30 cellular contexts compared by ENCODE assay signal in the genomic region with DNA sequence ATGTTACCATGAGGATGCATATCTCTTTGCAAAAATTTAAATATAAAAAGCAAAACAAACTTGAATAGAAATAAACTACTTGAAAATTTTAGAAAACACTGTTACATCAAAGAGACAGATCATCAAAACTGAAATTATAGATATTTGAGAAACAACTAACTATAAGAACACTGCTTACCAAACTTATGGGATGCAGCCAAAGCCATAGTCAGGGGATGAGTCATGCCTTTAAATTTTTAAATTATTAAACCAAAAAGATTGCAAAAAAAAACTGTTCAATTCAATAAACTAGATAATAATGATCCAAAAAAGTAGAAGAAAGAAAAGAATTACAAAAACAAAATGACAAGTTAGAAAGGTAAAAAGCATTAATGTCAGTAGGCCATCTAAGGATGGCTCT. TPM values are rescaled to one million over a fixed set of nuclear protein-coding genes. Genes with fewer than 3 reads are reported as not detected.
"Had no signal": no experiment of that assay in that cellular context is flagged by ENCODE, and none has a peak within 500 bp of the region (broad histone marks: within the 10 kb centered on the region; RNA-seq: fewer than 3 reads in every experiment).

No MANE protein-coding gene starts in this region.

- H3K4me3 Mint-ChIP-seq: mesothelial cell of epicardium; natural killer cell; nephron progenitor cell; neural progenitor cell; stimulated activated naive B cell treated with anti-CD40 and anti-IgM and Interleukin-4, amounts not matched to agents 10 μg/mL and 1 μg/mL and 100 μg/mL, for 72 hours had no signal

- FAIRE-seq: urothelium cell line had no signal

- H3K27me3 ChIP-seq: neural progenitor cell, ovary, right atrium auricular region, right lobe of liver, stomach, testis, thyroid gland, transverse colon, upper lobe of right lung had no signal

- H3K9ac ChIP-seq: neural progenitor cell had no signal

- DNase-seq: hippocampal formation; islet precursor cell; left ventricle myocardium inferior; mesendoderm; naive B cell; natural killer cell; nephron progenitor cell; occipital lobe; ovary; stimulated activated CD4-positive, alpha-beta T cell treated with anti-CD3 and anti-CD28 coated beads, Interleukin-15, amount 100 ng/mL, for 24 hours; stimulated activated CD4-positive, alpha-beta T cell treated with anti-CD3 and anti-CD28 coated beads, Interleukin-2, amount 100 ng/mL, for 24 hours; stimulated activated CD4-positive, alpha-beta T cell treated with anti-CD3 and anti-CD28 coated beads, Interleukin-4, amount 100 ng/mL, for 1 hour; stimulated activated naive B cell treated with anti-CD40 and anti-IgM and Interleukin-4, amounts not matched to agents 10 μg/mL and 1 μg/mL and 100 μg/mL, for 72 hours; stimulated activated naive CD8-positive, alpha-beta T cell treated with anti-CD3 and anti-CD28 coated beads, Interleukin-15, Interleukin-2, amounts not matched to agents 100 U/mL and 50 U/mL, for 24 hours; stomach; testis; thyroid gland; transverse colon; upper lobe of right lung had no signal

- ATAC-seq: natural killer cell; stimulated activated naive B cell treated with anti-CD40 and anti-IgM and Interleukin-4, amounts not matched to agents 10 μg/mL and 1 μg/mL and 100 μg/mL, for 72 hours; stimulated activated naive CD8-positive, alpha-beta T cell treated with anti-CD3 and anti-CD28 coated beads, Interleukin-15, Interleukin-2, amounts not matched to agents 100 U/mL and 50 U/mL, for 24 hours; upper lobe of right lung had no signal

- H3K9me3 Mint-ChIP-seq: natural killer cell had no signal

- H3K36me3 Mint-ChIP-seq: naive B cell; natural killer cell; neural progenitor cell; stimulated activated naive B cell treated with anti-CD40 and anti-IgM and Interleukin-4, amounts not matched to agents 10 μg/mL and 1 μg/mL and 100 μg/mL, for 72 hours had no signal

- H3K4me3 ChIP-seq: left ventricle myocardium inferior, lung, neural progenitor cell, ovary, right atrium auricular region, right lobe of liver, smooth muscle cell, stomach, testis, thyroid gland, transverse colon, upper lobe of right lung had no signal

- H3K27ac ChIP-seq: left ventricle myocardium inferior, neural progenitor cell, neutrophil, ovary, right atrium auricular region, right lobe of liver, stomach, testis, thyroid gland, transverse colon, upper lobe of right lung had no signal

- H3K9me3 ChIP-seq: neutrophil, ovary, right lobe of liver, testis, thyroid gland, upper lobe of right lung had no signal

- H3K36me3 ChIP-seq: left ventricle myocardium inferior, neural progenitor cell, neutrophil, ovary, right atrium auricular region, right lobe of liver, thyroid gland, transverse colon, upper lobe of right lung had no signal

- H3K4me1 Mint-ChIP-seq: natural killer cell; nephron progenitor cell; neural progenitor cell; stimulated activated naive B cell treated with anti-CD40 and anti-IgM and Interleukin-4, amounts not matched to agents 10 μg/mL and 1 μg/mL and 100 μg/mL, for 72 hours had no signal

- H3K4me1 ChIP-seq: left ventricle myocardium inferior, neural progenitor cell, right atrium auricular region, stomach, testis, upper lobe of right lung had no signal

- H2AFZ ChIP-seq: neural progenitor cell had no signal

- H3K27ac Mint-ChIP-seq: mesothelial cell of epicardium; naive B cell; natural killer cell; nephron progenitor cell; neural progenitor cell; progenitor cell of endocrine pancreas; stimulated activated naive B cell treated with anti-CD40 and anti-IgM and Interleukin-4, amounts not matched to agents 10 μg/mL and 1 μg/mL and 100 μg/mL, for 72 hours had no signal

- H3K4me2 ChIP-seq: neural progenitor cell, smooth muscle cell had no signal

RNA-seq across cellular contexts. Expression of a gene that starts 7.5 kb away (rescaled TPM):
- total RNA-seq: natural killer cell, pulmonary artery endothelial cell had no signal

RNA-seq across cellular contexts. Expression of a gene that starts 43.9 kb away (rescaled TPM):
- total RNA-seq: left ventricle myocardium inferior, natural killer cell, occipital lobe, progenitor cell of endocrine pancreas, pulmonary artery endothelial cell, skeletal muscle tissue, upper lobe of right lung had no signal
